12 cellular contexts compared by ENCODE assay signal in the genomic region with DNA sequence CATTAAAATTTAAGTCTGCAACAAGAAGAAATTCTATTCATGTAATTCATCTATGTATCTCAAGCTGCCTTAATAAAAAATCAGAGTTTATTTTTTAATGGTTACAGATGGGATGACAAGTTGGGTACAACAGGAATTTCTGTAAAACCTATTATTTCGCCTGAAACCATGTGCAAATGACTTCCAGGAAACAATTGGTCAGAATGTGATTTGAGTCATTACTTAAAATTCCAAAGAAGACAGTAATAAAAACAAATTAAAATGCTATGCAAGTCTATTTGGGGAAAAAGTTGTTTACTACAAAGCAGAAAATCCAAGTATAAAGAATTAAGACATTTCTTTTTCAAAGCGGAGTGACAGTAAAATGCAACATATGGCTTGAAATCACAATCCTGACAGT. TPM values are rescaled to one million over a fixed set of nuclear protein-coding genes. Genes with fewer than 3 reads are reported as not detected.
"Had no signal": no experiment of that assay in that cellular context is flagged by ENCODE, and none has a peak within 500 bp of the region (broad histone marks: within the 10 kb centered on the region; RNA-seq: fewer than 3 reads in every experiment).

No MANE protein-coding gene starts in this region.

- H3K27me3 Mint-ChIP-seq: activated CD4-positive, alpha-beta memory T cell treated with anti-CD3 and anti-CD28 coated beads for 36 hours; activated naive CD8-positive, alpha-beta T cell; naive thymus-derived CD8-positive, alpha-beta T cell had no signal

- FAIRE-seq: colon, small intestine had no signal

- DNase-seq: activated CD4-positive, alpha-beta memory T cell treated with anti-CD3 and anti-CD28 coated beads for 36 hours; activated gamma-delta T cell; activated T-cell treated with anti-CD3 and anti-CD28 coated beads, Interleukin-2, amount 50 U/mL, for 48 hours; hypothalamus; left colon; mammary epithelial cell; mucosa of descending colon; naive thymus-derived CD8-positive, alpha-beta T cell; small intestine; T-helper 9 cell had no signal

- H3K27ac Mint-ChIP-seq: activated CD4-positive, alpha-beta memory T cell treated with anti-CD3 and anti-CD28 coated beads for 36 hours; activated naive CD8-positive, alpha-beta T cell; naive thymus-derived CD8-positive, alpha-beta T cell had no signal

- H3K36me3 Mint-ChIP-seq: activated CD4-positive, alpha-beta memory T cell treated with anti-CD3 and anti-CD28 coated beads for 36 hours; activated naive CD8-positive, alpha-beta T cell; naive thymus-derived CD8-positive, alpha-beta T cell had no signal

- ATAC-seq: left colon; mucosa of descending colon; naive thymus-derived CD8-positive, alpha-beta T cell had no signal

- H3K4me1 Mint-ChIP-seq: naive thymus-derived CD8-positive, alpha-beta T cell had no signal

- H3K4me3 Mint-ChIP-seq: activated CD4-positive, alpha-beta memory T cell treated with anti-CD3 and anti-CD28 coated beads for 36 hours; activated naive CD8-positive, alpha-beta T cell; naive thymus-derived CD8-positive, alpha-beta T cell had no signal

RNA-seq across cellular contexts. Expression of a gene that starts 41.4 kb away (rescaled TPM):
- total RNA-seq: activated CD4-positive, alpha-beta memory T cell treated with anti-CD3 and anti-CD28 coated beads for 36 hours; naive thymus-derived CD8-positive, alpha-beta T cell had no signal
- polyA plus RNA-seq: naive thymus-derived CD8-positive, alpha-beta T cell had no signal
